ENCODE assay signal across 1 cellular context in genomic region chr17:29291163-29291752, GRCh38.
TF ChIP-seq lines count a peak whose summit lies in the region.

No MANE protein-coding gene starts in this region.

TF ChIP-seq in HEK293, 187 proteins besides CTCF, POLR2A, EP300 and RAD21 (continued from another document):
- TF ChIP-seq HIC1 (tag by site-specific recombination; IDR thresholded peaks at IDR 0.05) (no peak), ZNF660 (tag by site-specific recombination; IDR thresholded peaks at IDR 0.05) (peak; percentile 39; the same call in 1 of the 2 replicates), BCL11B (tag by site-specific recombination; IDR thresholded peaks at IDR 0.05; ENCODE audit: low read depth) (no peak)
